In genomic region chr7:70142247-70142932, GRCh38 we compare ENCODE assay signal across 19 cellular contexts.
"Had no signal": no experiment of that assay in that cellular context is flagged by ENCODE, and none has a peak within 500 bp of the region (broad histone marks: within the 10 kb centered on the region; RNA-seq: fewer than 3 reads in every experiment).

No MANE protein-coding gene starts in this region.

- H3K9me3 ChIP-seq: esophagus squamous epithelium, prostate gland, right lobe of liver had no signal

- H3K79me2 ChIP-seq: hepatocyte, parathyroid adenoma had no signal

- H3K4me2 ChIP-seq: hepatocyte had no signal

- ATAC-seq: foreskin keratinocyte, left cardiac atrium, left ventricle myocardium superior, right lobe of liver had no signal

- H3K9ac ChIP-seq: parathyroid adenoma had no signal

- H2AFZ ChIP-seq: hepatocyte, parathyroid adenoma had no signal

- H3K36me3 ChIP-seq: esophagus squamous epithelium, prostate gland, right lobe of liver had no signal

- FAIRE-seq: colon, kidney, urothelium cell line had no signal

- H3K4me1 ChIP-seq: esophagus squamous epithelium, foreskin keratinocyte, prostate gland, right lobe of liver had no signal

- H3K27me3 ChIP-seq: esophagus squamous epithelium, hepatocyte, right lobe of liver had no signal

- H3K27ac ChIP-seq: esophagus squamous epithelium, foreskin keratinocyte, hepatocyte, parathyroid adenoma, prostate gland, right lobe of liver had no signal

- DNase-seq: dermis blood vessel endothelial cell; esophagus squamous epithelium; foreskin keratinocyte; kidney; left cardiac atrium; left ventricle myocardium superior; mesendoderm; naive B cell; occipital lobe; right lobe of liver; stimulated activated CD4-positive, alpha-beta T cell treated with anti-CD3 and anti-CD28 coated beads, Interleukin-2, amount 100 ng/mL, for 24 hours; stimulated activated CD4-positive, alpha-beta T cell treated with anti-CD3 and anti-CD28 coated beads, Interleukin-4, amount 100 ng/mL, for 4 hours; stimulated activated naive CD4-positive, alpha-beta T cell treated with Interleukin-2 at 50 U/mL for 16 hours had no signal

- H3K4me3 ChIP-seq: esophagus squamous epithelium, hepatocyte, lung, prostate gland, right lobe of liver had no signal
